Comparison of ENCODE assay signal across 21 cellular contexts in genomic region chr18:74050807-74051206, GRCh38.
"Had no signal": no experiment of that assay in that cellular context is flagged by ENCODE, and none has a peak within 500 bp of the region (broad histone marks: within the 10 kb centered on the region; RNA-seq: fewer than 3 reads in every experiment).

No MANE protein-coding gene starts in this region.

- DNase-seq: activated B cell treated with CpG ODN at 0.5 μM for 24 hours; activated effector memory CD4-positive, alpha-beta T cell treated with Interleukin-2 at 50 U/mL for 16 hours; activated naive CD4-positive, alpha-beta T cell treated with Interleukin-2 at 50 U/mL for 16 hours; activated naive CD8-positive, alpha-beta T cell treated with anti-CD3 and anti-CD28 coated beads for 36 hours; activated T-cell treated with anti-CD3 and anti-CD28 coated beads for 4 hours; activated T-cell treated with anti-CD3 and anti-CD28 coated beads, Interleukin-2, amount 50 U/mL, for 72 hours; caudate nucleus; endodermal cell; left lung; lower lobe of right lung; mesenchymal stem cell; natural killer cell; right cardiac atrium; stimulated activated CD4-positive, alpha-beta T cell treated with anti-CD3 and anti-CD28 coated beads, Interleukin-15, amount 100 ng/mL, for 24 hours; stimulated activated CD4-positive, alpha-beta T cell treated with anti-CD3 and anti-CD28 coated beads, Interleukin-2, amount 100 ng/mL, for 24 hours; stimulated activated naive B cell treated with anti-CD40 and anti-IgM and Interleukin-4, amounts not matched to agents 10 μg/mL and 1 μg/mL and 100 μg/mL, for 72 hours had no signal

- H3K36me3 ChIP-seq: left lung, lower lobe of right lung, neural progenitor cell, tibial nerve had no signal

- ATAC-seq: activated T-cell treated with anti-CD3 and anti-CD28 coated beads, Interleukin-2, amount 50 U/mL, for 72 hours; esophagus mucosa; left lung; lower lobe of right lung; natural killer cell; right cardiac atrium; stimulated activated naive B cell treated with anti-CD40 and anti-IgM and Interleukin-4, amounts not matched to agents 10 μg/mL and 1 μg/mL and 100 μg/mL, for 72 hours had no signal

- FAIRE-seq: frontal cortex had no signal

- H3K27ac ChIP-seq: left lung, lower lobe of right lung, neural progenitor cell, tibial nerve had no signal

- H3K27me3 Mint-ChIP-seq: activated naive CD8-positive, alpha-beta T cell treated with anti-CD3 and anti-CD28 coated beads for 36 hours had no signal

- H3K4me3 ChIP-seq: left lung, lower lobe of right lung, neural progenitor cell, tibial nerve had no signal

- H3K27me3 ChIP-seq: left lung, neural progenitor cell, tibial nerve had no signal

- H3K4me3 Mint-ChIP-seq: activated B cell treated with CpG ODN at 0.5 μM for 24 hours; activated naive CD8-positive, alpha-beta T cell treated with anti-CD3 and anti-CD28 coated beads for 36 hours; activated T-cell treated with anti-CD3 and anti-CD28 coated beads, Interleukin-2, amount 50 U/mL, for 72 hours; endodermal cell; natural killer cell; neural progenitor cell; stimulated activated naive B cell treated with anti-CD40 and anti-IgM and Interleukin-4, amounts not matched to agents 10 μg/mL and 1 μg/mL and 100 μg/mL, for 72 hours; T-helper 2 cell treated with Interferon-gamma antibody and Interleukin-4, amounts not matched to agents 5 μg/mL and 100 μg/mL, for 36 hours had no signal

- H3K4me1 ChIP-seq: left lung, lower lobe of right lung, neural progenitor cell, tibial nerve had no signal

- H3K9ac ChIP-seq: neural progenitor cell had no signal

- H3K36me3 Mint-ChIP-seq: neural progenitor cell had no signal

- H3K4me2 ChIP-seq: neural progenitor cell had no signal

- H2AFZ ChIP-seq: neural progenitor cell had no signal

- H3K9me3 ChIP-seq: lower lobe of right lung had no signal

- H3K27ac Mint-ChIP-seq: activated B cell treated with CpG ODN at 0.5 μM for 24 hours; activated naive CD8-positive, alpha-beta T cell treated with anti-CD3 and anti-CD28 coated beads for 36 hours; activated T-cell treated with anti-CD3 and anti-CD28 coated beads, Interleukin-2, amount 50 U/mL, for 72 hours; endodermal cell; natural killer cell; neural progenitor cell; stimulated activated naive B cell treated with anti-CD40 and anti-IgM and Interleukin-4, amounts not matched to agents 10 μg/mL and 1 μg/mL and 100 μg/mL, for 72 hours; T-helper 2 cell treated with Interferon-gamma antibody and Interleukin-4, amounts not matched to agents 5 μg/mL and 100 μg/mL, for 36 hours had no signal

- H3K4me1 Mint-ChIP-seq: activated B cell treated with CpG ODN at 0.5 μM for 24 hours, endodermal cell, natural killer cell, neural progenitor cell had no signal
